In genomic region chr1:180185281-180185680, GRCh38 we compare ENCODE assay signal across 37 cellular contexts. TPM values are rescaled to one million over a fixed set of nuclear protein-coding genes. Genes with fewer than 3 reads are reported as not detected.
"Had no signal": no experiment of that assay in that cellular context is flagged by ENCODE, and none has a peak within 500 bp of the region (broad histone marks: within the 10 kb centered on the region; RNA-seq: fewer than 3 reads in every experiment).

No MANE protein-coding gene starts in this region.

- H3K9me3 ChIP-seq: adrenal gland, body of pancreas, breast epithelium, SJSA1 had no signal

- H3K27me3 Mint-ChIP-seq: activated B cell treated with CpG ODN at 0.5 μM for 24 hours; activated CD4-positive, alpha-beta memory T cell treated with anti-CD3 and anti-CD28 coated beads for 36 hours; activated naive CD4-positive, alpha-beta T cell treated with anti-CD3 and anti-CD28 coated beads, Interleukin-2, amount 50 U/mL, for 24 hours; activated naive CD8-positive, alpha-beta T cell treated with anti-CD3 and anti-CD28 coated beads, Interleukin-2, amount 10 ng/mL, durations not matched to agents 7 days and 5 days; activated T-helper 17 cell treated with anti-CD3 and anti-CD28 coated beads, Interleukin-2, amount 50 U/mL, for 72 hours; IgD-negative memory B cell had no signal

- H3K9me3 Mint-ChIP-seq: activated B cell treated with CpG ODN at 0.5 μM for 24 hours; activated CD4-positive, alpha-beta memory T cell treated with anti-CD3 and anti-CD28 coated beads for 36 hours; activated naive CD4-positive, alpha-beta T cell treated with anti-CD3 and anti-CD28 coated beads, Interleukin-2, amount 50 U/mL, for 24 hours; activated naive CD8-positive, alpha-beta T cell treated with anti-CD3 and anti-CD28 coated beads, Interleukin-2, amount 10 ng/mL, durations not matched to agents 7 days and 5 days; activated T-cell treated with anti-CD3 and anti-CD28 coated beads, Interleukin-2, amount 50 U/mL, for 72 hours; activated T-helper 17 cell treated with anti-CD3 and anti-CD28 coated beads, Interleukin-2, amount 50 U/mL, for 72 hours; IgD-negative memory B cell had no signal

- H3K36me3 Mint-ChIP-seq: activated naive CD8-positive, alpha-beta T cell treated with anti-CD3 and anti-CD28 coated beads, Interleukin-2, amount 10 ng/mL, durations not matched to agents 7 days and 5 days had no signal

- ATAC-seq: activated T-cell treated with anti-CD3 and anti-CD28 coated beads, Interleukin-2, amount 50 U/mL, for 72 hours; activated T-helper 17 cell treated with anti-CD3 and anti-CD28 coated beads, Interleukin-2, amount 50 U/mL, for 72 hours; body of pancreas; Panc1; SK-N-SH treated with all-trans-retinoic acid at 6 μM for 48 hours had no signal

- H3K27ac ChIP-seq: adrenal gland, body of pancreas, breast epithelium, SJSA1, VCaP had no signal

- H3K36me3 ChIP-seq: breast epithelium had no signal

- H3K4me1 Mint-ChIP-seq: activated B cell treated with CpG ODN at 0.5 μM for 24 hours; activated naive CD4-positive, alpha-beta T cell treated with anti-CD3 and anti-CD28 coated beads, Interleukin-2, amount 50 U/mL, for 24 hours; activated naive CD8-positive, alpha-beta T cell treated with anti-CD3 and anti-CD28 coated beads, Interleukin-2, amount 10 ng/mL, durations not matched to agents 7 days and 5 days; activated T-helper 17 cell treated with anti-CD3 and anti-CD28 coated beads, Interleukin-2, amount 50 U/mL, for 72 hours; IgD-negative memory B cell had no signal

- H3K4me3 ChIP-seq: adrenal gland, body of pancreas, breast epithelium, SJSA1 had no signal

- H3K4me3 Mint-ChIP-seq: activated B cell treated with CpG ODN at 0.5 μM for 24 hours; activated CD4-positive, alpha-beta memory T cell treated with anti-CD3 and anti-CD28 coated beads for 36 hours; activated naive CD4-positive, alpha-beta T cell treated with anti-CD3 and anti-CD28 coated beads, Interleukin-2, amount 50 U/mL, for 24 hours; activated naive CD8-positive, alpha-beta T cell treated with anti-CD3 and anti-CD28 coated beads, Interleukin-2, amount 10 ng/mL, durations not matched to agents 7 days and 5 days; activated T-cell treated with anti-CD3 and anti-CD28 coated beads, Interleukin-2, amount 50 U/mL, for 72 hours; activated T-helper 17 cell treated with anti-CD3 and anti-CD28 coated beads, Interleukin-2, amount 50 U/mL, for 72 hours; IgD-negative memory B cell had no signal

- DNase-seq: activated B cell treated with CpG ODN at 0.5 μM for 24 hours; activated CD4-positive, alpha-beta memory T cell treated with anti-CD3 and anti-CD28 coated beads for 36 hours; activated CD4-positive, alpha-beta T cell treated with anti-CD3 and anti-CD28 coated beads for 4 hours; activated CD4-positive, alpha-beta T cell treated with anti-CD3 and anti-CD28 coated beads, Interleukin-2, amount 50 U/mL, for 1 hour; activated effector memory CD4-positive, alpha-beta T cell treated with anti-CD3 and anti-CD28 coated beads, Interleukin-2, amount 50 U/mL, for 16 hours; activated naive CD4-positive, alpha-beta T cell; activated T-cell treated with anti-CD3 and anti-CD28 coated beads, Interleukin-2, amount 50 U/mL, for 1 hour; activated T-cell treated with anti-CD3 and anti-CD28 coated beads, Interleukin-2, amount 50 U/mL, for 72 hours; adrenal gland; body of pancreas; caudate nucleus; Karpas-422; KBM-7; NCI-H1105; NCI-H1417 treated with DMSO at 0.1 percent for 48 hours; NCI-H187 treated with DMSO at 0.1 percent for 48 hours; NCI-H2081; NCI-H226; NCI-H446 treated with DMSO at 0.1 percent for 48 hours; NCI-H524; NCI-H69; NCI-H82; SHP77 treated with DMSO at 0.1 percent for 48 hours; SW 1271; T-helper 1 cell; T-helper 2 cell; T-helper 9 cell had no signal

- H3K27ac Mint-ChIP-seq: activated B cell treated with CpG ODN at 0.5 μM for 24 hours; activated CD4-positive, alpha-beta memory T cell treated with anti-CD3 and anti-CD28 coated beads for 36 hours; activated naive CD4-positive, alpha-beta T cell treated with anti-CD3 and anti-CD28 coated beads, Interleukin-2, amount 50 U/mL, for 24 hours; activated naive CD8-positive, alpha-beta T cell treated with anti-CD3 and anti-CD28 coated beads, Interleukin-2, amount 10 ng/mL, durations not matched to agents 7 days and 5 days; activated T-cell treated with anti-CD3 and anti-CD28 coated beads, Interleukin-2, amount 50 U/mL, for 72 hours; activated T-helper 17 cell treated with anti-CD3 and anti-CD28 coated beads, Interleukin-2, amount 50 U/mL, for 72 hours; IgD-negative memory B cell had no signal

- H3K4me1 ChIP-seq: adrenal gland, body of pancreas, breast epithelium, SJSA1 had no signal

- H3K27me3 ChIP-seq: adrenal gland, body of pancreas, breast epithelium, SJSA1 had no signal

RNA-seq across cellular contexts. Expression of gene LHX4, which starts 44.8 kb away (rescaled TPM):
- total RNA-seq: activated B cell treated with CpG ODN at 0.5 μM for 24 hours; activated CD4-positive, alpha-beta memory T cell treated with anti-CD3 and anti-CD28 coated beads for 36 hours; activated naive CD8-positive, alpha-beta T cell treated with anti-CD3 and anti-CD28 coated beads, Interleukin-2, amount 10 ng/mL, durations not matched to agents 7 days and 5 days; activated T-cell treated with anti-CD3 and anti-CD28 coated beads, Interleukin-2, amount 50 U/mL, for 72 hours; adrenal gland; body of pancreas; breast epithelium; MCF 10A had no signal
- polyA plus RNA-seq: adrenal gland had no signal
